Comparison of ENCODE assay signal across 21 cellular contexts in the genomic region with DNA sequence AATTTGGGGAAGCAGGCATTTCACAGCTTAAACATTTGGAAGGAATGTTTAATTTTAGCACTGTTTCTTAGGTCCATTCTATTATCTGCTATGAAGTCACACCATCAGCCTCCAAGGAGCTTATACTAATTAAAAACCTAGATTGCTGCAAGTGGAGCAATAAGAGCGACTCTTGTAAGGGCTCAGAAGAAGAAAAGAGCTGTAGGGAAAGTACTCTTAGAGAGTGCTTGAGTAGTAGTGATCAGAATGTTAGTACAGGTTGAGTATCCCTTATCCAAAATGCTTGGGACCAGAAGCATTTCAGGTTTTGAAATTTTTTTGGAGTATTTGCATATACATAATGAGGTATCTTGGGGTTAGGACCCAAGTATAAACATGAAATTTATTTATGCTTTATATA.
DNase-seq lines count a peak whose midpoint lies in the region; ATAC-seq, FAIRE-seq and TF ChIP-seq lines count a peak whose summit lies in the region.
"Had no signal": no experiment of that assay in that cellular context is flagged by ENCODE, and none has a peak within 500 bp of the region (broad histone marks: within the 10 kb centered on the region; RNA-seq: fewer than 3 reads in every experiment).

No MANE protein-coding gene starts in this region.

- intact Hi-C loops in left lung (cut with DNase I), result no loop called here
- intact Hi-C loops in upper lobe of right lung (cut with DNase I), result no loop called here

- H3K9me3 Mint-ChIP-seq in neural progenitor cell, result no peaks in the 10 kb centered on the region
- H3K9me3 Mint-ChIP-seq: CD4-positive, alpha-beta T cell; CD8-positive, alpha-beta T cell had no signal

- FAIRE-seq in GM12891 (lab: Jason Lieb, UNC), result no peak
- FAIRE-seq: A549, D721Med, GM12878, GM19239 had no signal

- H3K27me3 Mint-ChIP-seq in neural progenitor cell (ENCODE audit: insufficient read depth, low read depth), result no peaks in the 10 kb centered on the region
- H3K27me3 Mint-ChIP-seq: B cell had no signal

- no peak for TF ChIP-seq CTCF in left lung (IDR thresholded peaks at IDR 0.05)
- TF ChIP-seq CTCF in neural progenitor cell (IDR thresholded peaks at IDR 0.05), result no peak
- no peak for TF ChIP-seq CTCF in upper lobe of right lung (IDR thresholded peaks at IDR 0.05)

- H3K36me3 ChIP-seq in left lung, result no peaks in the 10 kb centered on the region
- no peaks in the 10 kb centered on the region for H3K36me3 ChIP-seq in neural progenitor cell
- no peaks in the 10 kb centered on the region for H3K36me3 ChIP-seq in upper lobe of right lung
- H3K36me3 ChIP-seq: BLaER1 treated with 17β-estradiol and CSF1 and Interleukin-3, amounts not matched to agents 10 nM and 100 nM had no signal

- H3K27ac ChIP-seq in left lung (no peak overlapping the region), neural progenitor cell (peak overlapping the region; percentile 51), upper lobe of right lung (no peak overlapping the region)
- H3K27ac ChIP-seq: 22Rv1; A549; BLaER1 treated with 17β-estradiol and CSF1 and Interleukin-3, amounts not matched to agents 10 nM and 100 nM; C4-2B had no signal

- H3K4me3 ChIP-seq in left lung (no peak overlapping the region), neural progenitor cell (no peak overlapping the region), upper lobe of right lung (no peak overlapping the region)
- H3K4me3 ChIP-seq: A549; BLaER1 treated with 17β-estradiol and CSF1 and Interleukin-3, amounts not matched to agents 10 nM and 100 nM; GM12878 had no signal

- no peaks in the 10 kb centered on the region for H3K79me2 ChIP-seq in neural progenitor cell (ENCODE audit: low read depth)

- no peak overlapping the region for H2AFZ ChIP-seq in neural progenitor cell (replicated peaks)

- H3K36me3 Mint-ChIP-seq in neural progenitor cell, result no peaks in the 10 kb centered on the region
- H3K36me3 Mint-ChIP-seq: CD8-positive, alpha-beta T cell had no signal

- H3K9me3 ChIP-seq in left lung (no peaks in the 10 kb centered on the region), neural progenitor cell (ENCODE audit: low read depth) (no peaks in the 10 kb centered on the region), upper lobe of right lung (no peaks in the 10 kb centered on the region)
- H3K9me3 ChIP-seq: A549; BLaER1 treated with 17β-estradiol and CSF1 and Interleukin-3, amounts not matched to agents 10 nM and 100 nM; Caco-2 had no signal

- peak overlapping the region; percentile 15 for H3K4me3 Mint-ChIP-seq in neural progenitor cell
- H3K4me3 Mint-ChIP-seq: B cell; CD4-positive, alpha-beta T cell; CD8-positive, alpha-beta T cell had no signal

- no peak overlapping the region for H3K9ac ChIP-seq in neural progenitor cell
- H3K9ac ChIP-seq: BLaER1 treated with 17β-estradiol and CSF1 and Interleukin-3, amounts not matched to agents 10 nM and 100 nM had no signal

- H3K4me1 ChIP-seq in left lung (no peaks in the 10 kb centered on the region), neural progenitor cell (peaks cover 63% of the 10 kb centered on the region), upper lobe of right lung (no peaks in the 10 kb centered on the region)
- H3K4me1 ChIP-seq: A549; BLaER1 treated with 17β-estradiol and CSF1 and Interleukin-3, amounts not matched to agents 10 nM and 100 nM; Caco-2 had no signal

- no peaks in the 10 kb centered on the region for H4K20me1 ChIP-seq in neural progenitor cell (ENCODE audit: low read depth)
- H4K20me1 ChIP-seq: BLaER1 treated with 17β-estradiol and CSF1 and Interleukin-3, amounts not matched to agents 10 nM and 100 nM had no signal

- peak overlapping the region; percentile 67 for H3K4me2 ChIP-seq in neural progenitor cell
- H3K4me2 ChIP-seq: A549; BLaER1 treated with 17β-estradiol and CSF1 and Interleukin-3, amounts not matched to agents 10 nM and 100 nM had no signal

- H3F3A ChIP-seq in neural progenitor cell (ENCODE audit: low read depth), result peaks cover 34% of the 10 kb centered on the region

- TF ChIP-seq POLR2A in GM12891 (IDR thresholded peaks at IDR 0.05; ENCODE audit: low read depth, low read length), result no peak

- ATAC-seq in left lung (peak; percentile 86), upper lobe of right lung (peak; percentile 62)
- ATAC-seq: A549; CD8-positive, alpha-beta T cell; GM12878 had no signal

- peaks cover 81% of the 10 kb centered on the region for H3K4me1 Mint-ChIP-seq in neural progenitor cell
- H3K4me1 Mint-ChIP-seq: B cell had no signal

- no peaks in the 10 kb centered on the region for H3K27me3 ChIP-seq in left lung
- H3K27me3 ChIP-seq in neural progenitor cell, result no peaks in the 10 kb centered on the region
- H3K27me3 ChIP-seq in upper lobe of right lung, result no peaks in the 10 kb centered on the region
- H3K27me3 ChIP-seq: BLaER1 treated with 17β-estradiol and CSF1 and Interleukin-3, amounts not matched to agents 10 nM and 100 nM had no signal

- DNase-seq in left lung (no peak), neural progenitor cell (ENCODE audit: low spot score) (no peak), upper lobe of right lung (no peak), dermis blood vessel endothelial cell (no peak), GM12891 (ENCODE audit: insufficient read length, low spot score) (no peak)
- DNase-seq: AML-193; Caco-2; Calu3; CD4-positive, alpha-beta T cell; CD8-positive, alpha-beta T cell; DND-41; EL; GDM1 had no signal

- H3K27ac Mint-ChIP-seq in neural progenitor cell, result peak overlapping the region; percentile 87
- H3K27ac Mint-ChIP-seq: B cell; CD4-positive, alpha-beta T cell; CD8-positive, alpha-beta T cell had no signal

TF ChIP-seq in GM12891, 5 proteins besides CTCF, POLR2A, EP300 and RAD21:
- no peak for TF ChIP-seq POU2F2 (IDR thresholded peaks at IDR 0.05; ENCODE audit: low read depth, low read length)
- TF ChIP-seq POLR2AphosphoS5 (IDR thresholded peaks at IDR 0.05; ENCODE audit: low read depth, low read length), result no peak
- TF ChIP-seq TAF1 (IDR thresholded peaks at IDR 0.05; ENCODE audit: low read depth, low read length), result no peak
- TF ChIP-seq PAX5 (IDR thresholded peaks at IDR 0.05; ENCODE audit: insufficient read depth, low read length, severe bottlenecking), result no peak
- TF ChIP-seq SPI1 (IDR thresholded peaks at IDR 0.05; ENCODE audit: low read depth, low read length), result no peak
